In the genomic region with DNA sequence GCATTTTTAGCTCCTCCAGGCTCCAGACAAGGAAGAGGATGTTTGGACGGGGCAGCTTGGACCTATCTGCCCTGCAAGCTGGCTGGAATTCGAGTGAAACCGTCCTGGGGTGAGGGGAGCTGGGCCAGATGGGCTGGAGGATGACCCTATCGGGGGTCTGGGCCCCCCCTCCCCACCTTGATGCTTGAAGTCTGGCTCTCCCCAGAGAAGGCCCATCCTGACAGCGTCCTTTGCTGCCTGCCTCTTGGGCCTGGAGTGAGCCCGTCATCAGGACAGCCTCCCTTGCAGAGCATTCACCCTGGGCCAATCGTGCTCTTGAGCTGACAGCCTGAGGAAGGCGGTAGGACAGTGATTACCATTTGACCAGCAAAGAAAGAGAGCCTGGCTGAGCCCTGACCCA, we compare ENCODE assay signal across 1 cellular context.
TF ChIP-seq lines count a peak whose summit lies in the region.

No MANE protein-coding gene starts in this region.

TF ChIP-seq in HepG2, 621 proteins besides CTCF, POLR2A, EP300 and RAD21 (continued from another document):
- TF ChIP-seq TFAP4 (IDR thresholded peaks at IDR 0.05; ENCODE audit: borderline replicate concordance, low read depth) (no peak), RARG (CRISPR knock-in tag; IDR thresholded peaks at IDR 0.05; ENCODE audit: low read depth) (no peak), KDM2A (CRISPR knock-in tag; IDR thresholded peaks at IDR 0.05; ENCODE audit: borderline replicate concordance, low read depth) (0 out of 2 replicates have a peak, but pooled peaks have one; percentile 7), WIZ (CRISPR knock-in tag; IDR thresholded peaks at IDR 0.05) (no peak), CREBL2 (CRISPR knock-in tag; IDR thresholded peaks at IDR 0.05; ENCODE audit: borderline replicate concordance) (no peak)
- TF ChIP-seq, protein P1, sequence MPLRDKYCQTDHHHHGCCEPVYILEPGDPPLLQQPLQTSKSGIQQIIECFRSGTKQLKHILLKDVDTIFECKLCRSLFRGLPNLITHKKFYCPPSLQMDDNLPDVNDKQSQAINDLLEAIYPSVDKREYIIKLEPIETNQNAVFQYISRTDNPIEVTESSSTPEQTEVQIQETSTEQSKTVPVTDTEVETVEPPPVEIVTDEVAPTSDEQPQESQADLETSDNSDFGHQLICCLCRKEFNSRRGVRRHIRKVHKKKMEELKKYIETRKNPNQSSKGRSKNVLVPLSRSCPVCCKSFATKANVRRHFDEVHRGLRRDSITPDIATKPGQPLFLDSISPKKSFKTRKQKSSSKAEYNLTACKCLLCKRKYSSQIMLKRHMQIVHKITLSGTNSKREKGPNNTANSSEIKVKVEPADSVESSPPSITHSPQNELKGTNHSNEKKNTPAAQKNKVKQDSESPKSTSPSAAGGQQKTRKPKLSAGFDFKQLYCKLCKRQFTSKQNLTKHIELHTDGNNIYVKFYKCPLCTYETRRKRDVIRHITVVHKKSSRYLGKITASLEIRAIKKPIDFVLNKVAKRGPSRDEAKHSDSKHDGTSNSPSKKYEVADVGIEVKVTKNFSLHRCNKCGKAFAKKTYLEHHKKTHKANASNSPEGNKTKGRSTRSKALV (CRISPR knock-in tag; IDR thresholded peaks at IDR 0.05) = no peak
- TF ChIP-seq, protein P2, sequence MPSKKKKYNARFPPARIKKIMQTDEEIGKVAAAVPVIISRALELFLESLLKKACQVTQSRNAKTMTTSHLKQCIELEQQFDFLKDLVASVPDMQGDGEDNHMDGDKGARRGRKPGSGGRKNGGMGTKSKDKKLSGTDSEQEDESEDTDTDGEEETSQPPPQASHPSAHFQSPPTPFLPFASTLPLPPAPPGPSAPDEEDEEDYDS (CRISPR knock-in tag; IDR thresholded peaks at IDR 0.05) = no peak
TF ChIP-seq in HepG2: peak in this region for 1.
